1 cellular context compared by ENCODE assay signal in the genomic region with DNA sequence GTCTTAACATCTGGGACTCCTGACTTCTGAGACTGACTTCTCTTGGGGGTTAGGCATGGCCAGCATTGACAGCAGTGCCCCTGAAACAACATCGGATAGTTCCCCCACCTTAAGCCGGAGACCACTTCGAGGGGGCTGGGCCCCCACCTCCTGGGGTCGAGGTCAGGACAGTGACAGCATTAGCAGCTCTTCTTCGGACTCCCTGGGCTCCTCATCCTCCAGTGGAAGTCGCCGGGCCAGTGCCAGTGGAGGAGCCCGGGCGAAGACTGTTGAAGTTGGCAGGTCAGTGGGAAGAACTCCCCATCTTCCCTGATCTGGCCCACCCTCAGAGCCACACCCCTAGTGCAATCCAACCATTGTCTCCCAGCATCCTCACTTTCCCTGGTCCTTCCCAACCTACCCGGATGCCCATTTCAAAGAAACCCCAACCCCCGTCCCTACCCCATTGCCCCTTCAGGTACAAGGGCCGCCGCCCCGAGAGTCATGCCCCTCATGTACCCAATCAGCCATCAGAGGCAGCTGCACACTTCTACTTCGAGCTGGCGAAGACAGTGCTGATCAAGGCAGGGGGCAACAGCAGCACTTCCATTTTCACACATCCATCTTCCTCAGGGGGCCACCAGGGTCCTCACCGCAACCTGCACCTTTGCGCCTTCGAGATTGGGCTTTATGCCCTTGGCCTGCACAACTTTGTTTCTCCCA.
TF ChIP-seq lines count a peak whose summit lies in the region.

No MANE protein-coding gene starts in this region.

TF ChIP-seq in HepG2, 621 proteins besides CTCF, POLR2A, EP300 and RAD21:
- TF ChIP-seq CCAR2 (optimal IDR thresholded peaks at IDR 0.05; ENCODE audit: low read depth, low read length) = no peak
- peak; percentile 27; the same call in 1 of the 2 replicates for TF ChIP-seq POLR2G (IDR thresholded peaks at IDR 0.05; ENCODE audit: low read depth, low read length)
- no peak for TF ChIP-seq EHMT2 (IDR thresholded peaks at IDR 0.05; ENCODE audit: borderline replicate concordance, low read depth, low read length)
- TF ChIP-seq AGO2 (optimal IDR thresholded peaks at IDR 0.05; ENCODE audit: low read depth, low read length) = peak; percentile 63
- no peak for TF ChIP-seq JARID2 (CRISPR knock-in tag; IDR thresholded peaks at IDR 0.05; ENCODE audit: insufficient replicate concordance)
